19 cellular contexts compared by ENCODE assay signal in genomic region chr17:49716952-49717351, GRCh38. TPM values are rescaled to one million over a fixed set of nuclear protein-coding genes. Genes with fewer than 3 reads are reported as not detected.
A peak's percentile ranks its signal among the peaks of the same experiment; 100 is the strongest.
DNase-seq lines count a peak whose midpoint lies in the region; ATAC-seq and TF ChIP-seq lines count a peak whose summit lies in the region.
"Had no signal": no experiment of that assay in that cellular context is flagged by ENCODE, and none has a peak within 500 bp of the region (broad histone marks: within the 10 kb centered on the region; RNA-seq: fewer than 3 reads in every experiment).

No MANE protein-coding gene starts in this region.

- H3K36me3 Mint-ChIP-seq in activated T-helper 2 cell treated with anti-CD3 and anti-CD28 coated beads, Interferon-gamma antibody, Interleukin-2, Interleukin-4, amounts not matched to agents 10 μg/mL and 5 μg/mL and 100 μg/mL, durations not matched to agents 14 hours and 24 hours and 36 hours (ENCODE audit: low read depth): peaks cover 63% of the 10 kb centered on the region
- peaks cover 12 to 29% of the 10 kb centered on the region in 2 donors for H3K36me3 Mint-ChIP-seq in naive B cell

- intact Hi-C loops in Right ventricle myocardium superior (cut with DNase I) (no loop called here), posterior cingulate gyrus (cut with DNase I) (no loop called here)
- intact Hi-C loops in activated T-helper 2 cell treated with anti-CD3 and anti-CD28 coated beads, Interferon-gamma antibody, Interleukin-2, Interleukin-4, amounts not matched to agents 10 μg/mL and 5 μg/mL and 100 μg/mL, durations not matched to agents 14 hours and 24 hours and 36 hours (cut with micrococcal nuclease): no loop called here

- ATAC-seq in Right ventricle myocardium superior (ENCODE audit: poor library complexity): no peak
- no peak for ATAC-seq in naive B cell (ENCODE audit: low read depth in 2 of 2)
- no peak for ATAC-seq in HG03520 (IDR thresholded peaks at IDR 0.05; ENCODE audit: unreplicated experiment)

- H3K27me3 ChIP-seq in right atrium auricular region: no peaks in the 10 kb centered on the region
- H3K27me3 ChIP-seq: neutrophil, tibial artery had no signal

- no peak overlapping the region for H3K4me3 Mint-ChIP-seq in activated T-helper 2 cell treated with anti-CD3 and anti-CD28 coated beads, Interferon-gamma antibody, Interleukin-2, Interleukin-4, amounts not matched to agents 10 μg/mL and 5 μg/mL and 100 μg/mL, durations not matched to agents 14 hours and 24 hours and 36 hours (ENCODE audit: low read depth)
- H3K4me3 Mint-ChIP-seq in naive B cell: no peak overlapping the region

- no peaks in the 10 kb centered on the region for H3K27me3 Mint-ChIP-seq in activated T-helper 2 cell treated with anti-CD3 and anti-CD28 coated beads, Interferon-gamma antibody, Interleukin-2, Interleukin-4, amounts not matched to agents 10 μg/mL and 5 μg/mL and 100 μg/mL, durations not matched to agents 14 hours and 24 hours and 36 hours (ENCODE audit: low read depth)
- no peaks in the 10 kb centered on the region for H3K27me3 Mint-ChIP-seq in naive B cell

- DNase-seq in right atrium auricular region (ENCODE audit: low spot score) (no peak), Right ventricle myocardium superior (no peak), naive B cell (no peak), NCI-H69 (lab: John Stamatoyannopoulos, UW) (no peak), posterior cingulate gyrus (no peak)
- DNase-seq in activated T-helper 2 cell treated with anti-CD3 and anti-CD28 coated beads, Interferon-gamma antibody, Interleukin-2, Interleukin-4, amounts not matched to agents 10 μg/mL and 5 μg/mL and 100 μg/mL, durations not matched to agents 14 hours and 24 hours and 36 hours (ENCODE audit: low spot score): no peak
- DNase-seq: activated CD4-positive, alpha-beta T cell treated with anti-CD3 and anti-CD28 coated beads for 4 hours; AML-193; erythroblast; GM23248; KBM-7; midbrain; MV-4-11; NCI-H1694 treated with DMSO at 0.1 percent for 48 hours; NCI-H345; tibial artery had no signal

- peaks cover 0 to 38% of the 10 kb centered on the region in 2 donors for H3K4me1 ChIP-seq in right atrium auricular region

- H3K27ac Mint-ChIP-seq in activated T-helper 2 cell treated with anti-CD3 and anti-CD28 coated beads, Interferon-gamma antibody, Interleukin-2, Interleukin-4, amounts not matched to agents 10 μg/mL and 5 μg/mL and 100 μg/mL, durations not matched to agents 14 hours and 24 hours and 36 hours: peak overlapping the region; percentile 50
- peak overlapping the region in 4 of 6 donors; percentile 2 to 67 (median 36) for H3K27ac Mint-ChIP-seq in naive B cell

- no peaks in the 10 kb centered on the region for H3K9me3 ChIP-seq in right atrium auricular region
- H3K9me3 ChIP-seq: neutrophil, tibial artery had no signal

- H3K4me1 Mint-ChIP-seq in activated T-helper 2 cell treated with anti-CD3 and anti-CD28 coated beads, Interferon-gamma antibody, Interleukin-2, Interleukin-4, amounts not matched to agents 10 μg/mL and 5 μg/mL and 100 μg/mL, durations not matched to agents 14 hours and 24 hours and 36 hours (ENCODE audit: low read depth): peaks cover 26% of the 10 kb centered on the region
- H3K4me1 Mint-ChIP-seq in naive B cell: peaks cover 9 to 26% (median 11%) of the 10 kb centered on the region in 3 donors

- H3K9me3 Mint-ChIP-seq in activated T-helper 2 cell treated with anti-CD3 and anti-CD28 coated beads, Interferon-gamma antibody, Interleukin-2, Interleukin-4, amounts not matched to agents 10 μg/mL and 5 μg/mL and 100 μg/mL, durations not matched to agents 14 hours and 24 hours and 36 hours: no peaks in the 10 kb centered on the region
- H3K9me3 Mint-ChIP-seq in naive B cell: no peaks in the 10 kb centered on the region

- peak overlapping the region; percentile 65 to 76 for H3K27ac ChIP-seq in right atrium auricular region
- H3K27ac ChIP-seq: GM23248, neutrophil, SK-N-MC, tibial artery had no signal

- H3K36me3 ChIP-seq in right atrium auricular region: peaks cover 25% of the 10 kb centered on the region

- no peak for TF ChIP-seq CTCF in right atrium auricular region (IDR thresholded peaks at IDR 0.05)

- no peak overlapping the region for H3K4me3 ChIP-seq in right atrium auricular region
- H3K4me3 ChIP-seq: GM23248, SK-N-MC, tibial artery had no signal

RNA-seq across cellular contexts. Expression of gene SLC35B1, which starts 9.2 kb away (rescaled TPM):
- total RNA-seq in right atrium auricular region (10 to 100 TPM; 54.1 to 83.6 TPM), Right ventricle myocardium superior (53.3 TPM)
- total RNA-seq in activated T-helper 2 cell treated with anti-CD3 and anti-CD28 coated beads, Interferon-gamma antibody, Interleukin-2, Interleukin-4, amounts not matched to agents 10 μg/mL and 5 μg/mL and 100 μg/mL, durations not matched to agents 14 hours and 24 hours and 36 hours: 75.7 and 80.7 TPM in 2 replicates
- polyA plus RNA-seq in naive B cell (ENCODE audit: low read depth in 6 of 6): 10 to 100 TPM; 20.6 to 47.5 (median 25.7) TPM

RNA-seq across cellular contexts. Expression of gene SPOP, which starts 39.1 kb away (rescaled TPM):
- 10 to 100 TPM; 40.9 to 71.8 TPM for total RNA-seq in right atrium auricular region
- total RNA-seq in Right ventricle myocardium superior: 64.0 TPM
- total RNA-seq in activated T-helper 2 cell treated with anti-CD3 and anti-CD28 coated beads, Interferon-gamma antibody, Interleukin-2, Interleukin-4, amounts not matched to agents 10 μg/mL and 5 μg/mL and 100 μg/mL, durations not matched to agents 14 hours and 24 hours and 36 hours: 50.1 and 59.6 TPM in 2 replicates
- 100 to 1,000 TPM in 1 of 6 donors, 10 to 100 TPM in 5; 78.4 to 131 (median 95.3) TPM for polyA plus RNA-seq in naive B cell (ENCODE audit: low read depth in 6 of 6)

RNA-seq across cellular contexts. Expression of gene FAM117A, which starts 47.0 kb away (rescaled TPM):
- total RNA-seq in right atrium auricular region (10 to 100 TPM; 15.1 to 15.5 TPM), Right ventricle myocardium superior (9.5 TPM)
- total RNA-seq in activated T-helper 2 cell treated with anti-CD3 and anti-CD28 coated beads, Interferon-gamma antibody, Interleukin-2, Interleukin-4, amounts not matched to agents 10 μg/mL and 5 μg/mL and 100 μg/mL, durations not matched to agents 14 hours and 24 hours and 36 hours: 12.2 and 15.8 TPM in 2 replicates
- polyA plus RNA-seq in naive B cell (ENCODE audit: low read depth in 6 of 6): 10 to 100 TPM; 36.4 to 66.0 (median 54.3) TPM
